In the genomic region with DNA sequence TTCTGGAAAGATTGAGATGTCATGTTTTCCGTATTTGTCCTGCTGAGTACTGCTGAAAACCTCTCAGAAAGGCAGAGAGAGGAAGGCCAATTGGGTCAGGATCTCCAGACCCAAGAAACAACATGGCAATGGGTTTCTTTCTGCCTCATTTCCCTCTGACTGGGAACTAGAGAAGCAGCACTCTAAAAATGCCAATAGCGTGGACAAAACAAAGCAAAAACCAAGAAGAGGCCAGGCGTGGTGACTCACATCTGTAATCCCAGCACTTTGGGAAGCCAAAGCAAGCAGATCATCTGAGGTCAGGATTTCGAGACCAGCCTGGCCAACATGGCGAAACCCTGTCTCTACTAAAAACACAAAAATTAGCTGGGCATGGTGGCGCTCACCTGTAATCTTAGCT, we compare ENCODE assay signal across 1 cellular context.
TF ChIP-seq lines count a peak whose summit lies in the region.

No MANE protein-coding gene starts in this region.

TF ChIP-seq in IMR-90, 13 proteins besides CTCF, POLR2A, EP300 and RAD21 (continued from another document):
- TF ChIP-seq FOS (IDR thresholded peaks at IDR 0.05; ENCODE audit: low read depth, low read length) (no peak), NFE2L2 (IDR thresholded peaks at IDR 0.05; ENCODE audit: low read depth, low read length) (no peak), CEBPB (IDR thresholded peaks at IDR 0.05; ENCODE audit: low read depth, low read length) (no peak), MXI1 (IDR thresholded peaks at IDR 0.05; ENCODE audit: borderline replicate concordance, low read depth, low read length) (no peak)
